Comparison of ENCODE assay signal across 8 cellular contexts in genomic region chr17:40480501-40481003, GRCh38. TPM values are rescaled to one million over a fixed set of nuclear protein-coding genes. Genes with fewer than 3 reads are reported as not detected.
DNase-seq lines count a peak whose midpoint lies in the region; ATAC-seq, FAIRE-seq and TF ChIP-seq lines count a peak whose summit lies in the region.

No MANE protein-coding gene starts in this region.

- H3K27me3 ChIP-seq in Peyer's patch (no peaks in the 10 kb centered on the region), vagina (no peaks in the 10 kb centered on the region)
- no peaks in the 10 kb centered on the region for H3K27me3 ChIP-seq in naive thymus-derived CD4-positive, alpha-beta T cell (ENCODE audit: control insufficient read depth in 2 of 2, insufficient read depth in 2 of 2, low read length in 2 of 2)

- DNase-seq in COR-L47 (lab: John Stamatoyannopoulos, UW), result peak; percentile 22
- DNase-seq in Peyer's patch, result peak; percentile 70 to 73 (median 71)
- peak; percentile 80 for DNase-seq in activated gamma-delta T cell treated with Interleukin-2 at 50 U/mL for 16 hours
- peak; percentile 59 to 96 (median 92) for DNase-seq in naive thymus-derived CD4-positive, alpha-beta T cell
- no peak for DNase-seq in vagina (ENCODE audit: extremely low spot score in 2 of 2)
- no peak for DNase-seq in kidney

- no peaks in the 10 kb centered on the region for H3K36me3 ChIP-seq in Peyer's patch
- H3K36me3 ChIP-seq in naive thymus-derived CD4-positive, alpha-beta T cell (ENCODE audit: control insufficient read depth in 2 of 3, insufficient read depth in 3 of 3, low read length in 3 of 3), result no peaks in the 10 kb centered on the region
- H3K36me3 ChIP-seq in vagina, result peaks cover 0 to 5% of the 10 kb centered on the region in 2 donors
- H3K36me3 ChIP-seq in kidney (ENCODE audit: control insufficient read depth in 1 of 2, insufficient read depth in 2 of 2, low read length in 2 of 2), result no peaks in the 10 kb centered on the region

- no peaks in the 10 kb centered on the region for H3K27me3 Mint-ChIP-seq in naive thymus-derived CD4-positive, alpha-beta T cell

- H3K27ac Mint-ChIP-seq in naive thymus-derived CD4-positive, alpha-beta T cell, result peak overlapping the region; percentile 93 to 100 (median 98)

- TF ChIP-seq CTCF in Peyer's patch (IDR thresholded peaks at IDR 0.05) (no peak), vagina (IDR thresholded peaks at IDR 0.05) (no peak), kidney (IDR thresholded peaks at IDR 0.05; ENCODE audit: borderline replicate concordance, extremely low read depth, insufficient read depth) (no peak)

- POLR2A ChIA-PET in naive thymus-derived CD4-positive, alpha-beta T cell (lab: Charles Lee), result interaction anchor here (1.0 to 3.4 kb wide), 13 partner anchors 10 to 196 kb away, joined by 3 to 39 read pairs (median 8); partner anchors contain the start of gene TOP2A

- H3K9me3 ChIP-seq in Peyer's patch (no peaks in the 10 kb centered on the region), vagina (no peaks in the 10 kb centered on the region), kidney (ENCODE audit: control insufficient read depth in 1 of 2, low read length in 2 of 2) (no peaks in the 10 kb centered on the region)
- H3K9me3 ChIP-seq in naive thymus-derived CD4-positive, alpha-beta T cell (ENCODE audit: control insufficient read depth in 2 of 3, low read length in 3 of 3), result no peaks in the 10 kb centered on the region

- no peak overlapping the region for H3K9ac ChIP-seq in kidney (ENCODE audit: low read length in 2 of 2)

- peaks cover 0 to 4% (median 0%) of the 10 kb centered on the region in 11 donors for H3K9me3 Mint-ChIP-seq in naive thymus-derived CD4-positive, alpha-beta T cell

- H3K4me1 ChIP-seq in Peyer's patch, result peaks cover 0 to 44% (median 5%) of the 10 kb centered on the region in 4 donors
- peaks cover 24 to 48% of the 10 kb centered on the region in 2 donors for H3K4me1 ChIP-seq in naive thymus-derived CD4-positive, alpha-beta T cell (ENCODE audit: control insufficient read depth in 2 of 2, insufficient read depth in 2 of 2, low read length in 2 of 2)
- peaks cover 67% of the 10 kb centered on the region for H3K4me1 ChIP-seq in vagina
- no peaks in the 10 kb centered on the region for H3K4me1 ChIP-seq in kidney (ENCODE audit: control insufficient read depth in 1 of 2, insufficient read depth in 1 of 2, low read depth in 1 of 2, low read length in 2 of 2)

- CTCF ChIA-PET in naive thymus-derived CD4-positive, alpha-beta T cell (lab: Charles Lee), result interaction anchor here (0.9 to 2.5 kb wide), 5 partner anchors 10 to 82 kb away, joined by 3 to 24 read pairs (median 4); no protein-coding TSS in a partner anchor

- intact Hi-C loops in naive thymus-derived CD4-positive, alpha-beta T cell (cut with micrococcal nuclease), result loop anchor here (1.0 to 5.0 kb wide), 7 partner anchors 9 to 158 kb away; partner anchors contain the start of gene IGFBP4 (in 1 of the 2)
- intact Hi-C loops in vagina (cut with DNase I), result no loop called here
- intact Hi-C loops in kidney (cut with DNase I), result no loop called here

- peaks cover 0 to 12% (median 0%) of the 10 kb centered on the region in 5 donors for H3K36me3 Mint-ChIP-seq in naive thymus-derived CD4-positive, alpha-beta T cell

- H3K4me3 Mint-ChIP-seq in naive thymus-derived CD4-positive, alpha-beta T cell, result peak overlapping the region; percentile 64 to 83 (median 73)

- peak; percentile 94 for ATAC-seq in naive thymus-derived CD4-positive, alpha-beta T cell
- ATAC-seq in GM19351 (IDR thresholded peaks at IDR 0.05; ENCODE audit: unreplicated experiment), result no peak
- no peak for ATAC-seq in GM19463 (IDR thresholded peaks at IDR 0.05; ENCODE audit: unreplicated experiment)

- TF ChIP-seq POLR2A in Peyer's patch (IDR thresholded peaks at IDR 0.05) (no peak), vagina (IDR thresholded peaks at IDR 0.05) (no peak)

- H3K4me3 ChIP-seq in Peyer's patch (no peak overlapping the region), vagina (no peak overlapping the region), kidney (ENCODE audit: low read length in 2 of 2) (no peak overlapping the region)
- peak overlapping the region; percentile 5 for H3K4me3 ChIP-seq in naive thymus-derived CD4-positive, alpha-beta T cell (ENCODE audit: low read length)

- H3K4me1 Mint-ChIP-seq in naive thymus-derived CD4-positive, alpha-beta T cell, result peaks cover 31 to 84% (median 64%) of the 10 kb centered on the region in 7 donors

- FAIRE-seq in kidney (lab: Jason Lieb, UNC), result no peak

- H3K27ac ChIP-seq in Peyer's patch (peak overlapping the region in 1 of 4 donors; percentile 50), vagina (peak overlapping the region; percentile 51), kidney (ENCODE audit: low read depth in 2 of 2, low read length in 2 of 2) (no peak overlapping the region)
- peak overlapping the region; percentile 76 for H3K27ac ChIP-seq in naive thymus-derived CD4-positive, alpha-beta T cell (ENCODE audit: low read depth, low read length)

RNA-seq across cellular contexts. Expression of gene TNS4, which starts 20.9 kb away (rescaled TPM):
- total RNA-seq in Peyer's patch (1 to 10 TPM in 3 of 4 donors, under 1 TPM in 1; 0.54 to 2.5 (median 1.7) TPM), vagina (296 TPM), kidney (0.31 TPM)
- total RNA-seq in naive thymus-derived CD4-positive, alpha-beta T cell, result 10 to 100 TPM in 1 of 5 experiments, 1 to 10 TPM in 2, not detected in 2; 1.2 to 10.3 (median 1.3) TPM
- not detected for polyA plus RNA-seq in naive thymus-derived CD4-positive, alpha-beta T cell
- 2.2 TPM for polyA plus RNA-seq in kidney (ENCODE audit: insufficient read depth, low read depth, low replicate concordance)

RNA-seq across cellular contexts. Expression of gene IGFBP4, which starts 37.3 kb away (rescaled TPM):
- 100 to 1,000 TPM in 3 of 4 donors, 10 to 100 TPM in 1; 70.6 to 220 (median 133) TPM for total RNA-seq in Peyer's patch
- 100 to 1,000 TPM in 1 of 5 experiments, 1 to 10 TPM in 4; 1.5 to 116 (median 1.9) TPM for total RNA-seq in naive thymus-derived CD4-positive, alpha-beta T cell
- 1 to 10 TPM in 1 of 2 donors, under 1 TPM in 1; 0.45 to 1.0 TPM for polyA plus RNA-seq in naive thymus-derived CD4-positive, alpha-beta T cell
- 700 TPM for total RNA-seq in vagina
- total RNA-seq in kidney, result 743 TPM
- polyA plus RNA-seq in kidney (ENCODE audit: insufficient read depth, low read depth, low replicate concordance), result 545 TPM

Comparison
In these comparisons a context has a peak if more than half of its experiments do, and no peak if none do; other contexts are left out.
1. DNase-seq: peak in COR-L47 (single experiment), Peyer's patch (3 of 3), activated gamma-delta T cell treated with Interleukin-2 at 50 U/mL for 16 hours (single experiment) and naive thymus-derived CD4-positive, alpha-beta T cell (9 of 9); none in vagina (0 of 2) and kidney (single experiment).
2. H3K27ac ChIP-seq: peak in naive thymus-derived CD4-positive, alpha-beta T cell (single experiment) and vagina (single experiment); none in kidney (0 of 2).
3. RNA of gene TNS4, which starts 20.9 kb away (total RNA-seq): 296 TPM in vagina (single experiment); 0.54 to 2.5 TPM in Peyer's patch, 1.2 to 10.3 TPM in naive thymus-derived CD4-positive, alpha-beta T cell and 0.31 TPM in kidney (single experiment); every median in the first group is over 10 times any median in the second.
4. intact Hi-C loops: an anchor here in naive thymus-derived CD4-positive, alpha-beta T cell (1.0 to 5.0 kb wide); none called in vagina and kidney.